16 cellular contexts compared by ENCODE assay signal in genomic region chr5:94102849-94103248, GRCh38.
"Had no signal": no experiment of that assay in that cellular context is flagged by ENCODE, and none has a peak within 500 bp of the region (broad histone marks: within the 10 kb centered on the region; RNA-seq: fewer than 3 reads in every experiment).

No MANE protein-coding gene starts in this region.

- H3K27ac Mint-ChIP-seq: activated naive CD8-positive, alpha-beta T cell; activated T-helper 1 cell treated with anti-CD3 and anti-CD28 coated beads, Interleukin-12 subunit alpha, Interleukin-12 subunit beta, Interleukin-2, Interleukin-4 antibody, amounts not matched to agents 30 ng/mL and 10 ng/mL and 1 ng/mL, durations not matched to agents 14 hours and 24 hours and 36 hours; neural progenitor cell; progenitor cell of endocrine pancreas had no signal

- H3K27ac ChIP-seq: neural progenitor cell, transverse colon, WERI-Rb-1 had no signal

- H3K27me3 Mint-ChIP-seq: activated naive CD8-positive, alpha-beta T cell; progenitor cell of endocrine pancreas had no signal

- H3K4me3 ChIP-seq: neural progenitor cell, transverse colon had no signal

- H3K9ac ChIP-seq: neural progenitor cell had no signal

- H3K36me3 ChIP-seq: neural progenitor cell, transverse colon, WERI-Rb-1 had no signal

- DNase-seq: activated CD4-positive, alpha-beta T cell treated with anti-CD3 and anti-CD28 coated beads, Interleukin-2, amount 50 U/mL, for 4 hours; effector CD4-positive, alpha-beta T cell; hypothalamus; kidney; left ventricle myocardium superior; stimulated activated CD4-positive, alpha-beta T cell treated with anti-CD3 and anti-CD28 coated beads, Interleukin-12 subunit alpha, Interleukin-12 subunit beta, amount 100 ng/mL, for 4 hours; stimulated activated CD4-positive, alpha-beta T cell treated with anti-CD3 and anti-CD28 coated beads, Interleukin-1b, Interleukin-23, amount 100 ng/mL, for 48 hours; stimulated activated CD8-positive, alpha-beta memory T cell treated with anti-CD3 and anti-CD28 coated beads, Interleukin-4, amount 100 ng/mL, for 48 hours; stimulated activated naive CD4-positive, alpha-beta T cell treated with Interleukin-2 at 50 U/mL for 16 hours; transverse colon; WERI-Rb-1 had no signal

- H2AFZ ChIP-seq: neural progenitor cell had no signal

- H3K4me1 ChIP-seq: neural progenitor cell had no signal

- H3K4me1 Mint-ChIP-seq: neural progenitor cell had no signal

- H3K4me2 ChIP-seq: neural progenitor cell had no signal

- ATAC-seq: left ventricle myocardium superior had no signal

- FAIRE-seq: frontal cortex, kidney had no signal

- H3K4me3 Mint-ChIP-seq: activated naive CD8-positive, alpha-beta T cell; activated T-helper 1 cell treated with anti-CD3 and anti-CD28 coated beads, Interleukin-12 subunit alpha, Interleukin-12 subunit beta, Interleukin-2, Interleukin-4 antibody, amounts not matched to agents 30 ng/mL and 10 ng/mL and 1 ng/mL, durations not matched to agents 14 hours and 24 hours and 36 hours; neural progenitor cell had no signal

- H3K27me3 ChIP-seq: neural progenitor cell, transverse colon had no signal
